2 cellular contexts compared by ENCODE assay signal in genomic region chr10:87546971-87547413, GRCh38.
TF ChIP-seq lines count a peak whose summit lies in the region.

No MANE protein-coding gene starts in this region.

TF ChIP-seq in SK-N-SH, 30 proteins besides CTCF, POLR2A, EP300 and RAD21 (continued from another document):
- no peak for TF ChIP-seq REST (IDR thresholded peaks at IDR 0.05; ENCODE audit: low read depth, low read length)
- TF ChIP-seq RCOR1 (IDR thresholded peaks at IDR 0.05; ENCODE audit: low read length), result no peak
- TF ChIP-seq JUND (IDR thresholded peaks at IDR 0.05), result no peak

TF ChIP-seq in SK-N-SH treated with all-trans-retinoic acid at 6 μM for 48 hours, 23 proteins besides CTCF, POLR2A, EP300 and RAD21 (continued from another document):
- TF ChIP-seq TSHZ2 (CRISPR knock-in tag; IDR thresholded peaks at IDR 0.05) (no peak), RARB (CRISPR knock-in tag; IDR thresholded peaks at IDR 0.05) (no peak), OSR1 (CRISPR knock-in tag; IDR thresholded peaks at IDR 0.05) (no peak), ZNF8 (CRISPR knock-in tag; IDR thresholded peaks at IDR 0.05) (no peak), ZFP3 (CRISPR knock-in tag; IDR thresholded peaks at IDR 0.05) (no peak), SNAI2 (CRISPR knock-in tag; IDR thresholded peaks at IDR 0.05) (no peak), CREB5 (CRISPR knock-in tag; IDR thresholded peaks at IDR 0.05; ENCODE audit: low read depth) (no peak)
